Comparison of ENCODE assay signal across 16 cellular contexts in the genomic region with DNA sequence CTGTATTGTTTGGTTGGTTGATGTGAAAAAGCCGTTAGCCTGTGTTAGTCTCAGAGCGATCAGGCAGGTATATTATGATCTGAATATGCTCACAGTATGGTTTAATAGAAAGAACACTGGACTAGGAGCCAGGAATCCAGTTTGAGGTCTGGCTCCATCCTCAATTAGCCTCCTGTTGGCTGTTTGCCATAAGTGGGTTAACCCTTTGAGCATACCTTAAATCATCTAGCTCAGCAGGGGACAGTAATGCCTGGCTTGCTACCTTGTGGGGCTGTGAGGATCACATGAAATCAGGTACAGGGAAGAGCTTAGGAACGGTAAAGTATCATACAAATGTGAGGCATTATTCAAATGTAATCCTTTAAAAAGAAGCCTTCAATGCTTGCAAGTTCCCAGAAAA.
"Had no signal": no experiment of that assay in that cellular context is flagged by ENCODE, and none has a peak within 500 bp of the region (broad histone marks: within the 10 kb centered on the region; RNA-seq: fewer than 3 reads in every experiment).

No MANE protein-coding gene starts in this region.

- H3K9me3 ChIP-seq: breast epithelium, lower lobe of right lung, neutrophil, transverse colon had no signal

- H3K4me3 ChIP-seq: breast epithelium, lower lobe of right lung, transverse colon had no signal

- H3K27me3 ChIP-seq: breast epithelium, neutrophil, transverse colon had no signal

- H3K36me3 ChIP-seq: breast epithelium, lower lobe of right lung, neutrophil, transverse colon had no signal

- H3K27ac ChIP-seq: breast epithelium, lower lobe of right lung, neutrophil, transverse colon had no signal

- ATAC-seq: lower lobe of right lung; naive thymus-derived CD4-positive, alpha-beta T cell; sciatic nerve had no signal

- DNase-seq: activated CD4-positive, alpha-beta memory T cell treated with anti-CD3 and anti-CD28 coated beads for 36 hours; activated CD4-positive, alpha-beta T cell treated with anti-CD3 and anti-CD28 coated beads for 1 hour; activated gamma-delta T cell treated with Interleukin-2 at 50 U/mL for 16 hours; activated naive CD8-positive, alpha-beta T cell treated with anti-CD3 and anti-CD28 coated beads for 36 hours; activated T-cell treated with anti-CD3 and anti-CD28 coated beads, Interleukin-2, amount 50 U/mL, for 48 hours; anterior cingulate cortex; dermis blood vessel endothelial cell; glutamatergic neuron; lower lobe of right lung; naive thymus-derived CD4-positive, alpha-beta T cell; stimulated activated CD4-positive, alpha-beta T cell treated with anti-CD3 and anti-CD28 coated beads, Interleukin-2, amount 100 ng/mL, for 24 hours; stimulated activated naive B cell treated with anti-CD40 and anti-IgM and Interleukin-4, amounts not matched to agents 10 μg/mL and 1 μg/mL and 100 μg/mL, for 72 hours; transverse colon had no signal

- H3K4me1 ChIP-seq: breast epithelium, lower lobe of right lung, transverse colon had no signal
